ENCODE assay signal across 20 cellular contexts in genomic region chr11:101686514-101686913, GRCh38.
DNase-seq lines count a peak whose midpoint lies in the region; ATAC-seq, FAIRE-seq and TF ChIP-seq lines count a peak whose summit lies in the region.
"Had no signal": no experiment of that assay in that cellular context is flagged by ENCODE, and none has a peak within 500 bp of the region (broad histone marks: within the 10 kb centered on the region; RNA-seq: fewer than 3 reads in every experiment).

No MANE protein-coding gene starts in this region.

- H3K36me3 Mint-ChIP-seq in osteocyte (ENCODE audit: unreplicated experiment): no peaks in the 10 kb centered on the region
- H3K36me3 Mint-ChIP-seq in activated CD8-positive, alpha-beta T cell treated with anti-CD3 and anti-CD28 coated beads, Interleukin-2, amount 10 ng/mL, durations not matched to agents 7 days and 5 days (ENCODE audit: low read depth): no peaks in the 10 kb centered on the region
- H3K36me3 Mint-ChIP-seq: CD8-positive, alpha-beta T cell had no signal

- DNase-seq in EH (ENCODE audit: low read depth) (peak; percentile 91), NCI-H460 (ENCODE audit: extremely low read depth, low read depth) (peak; percentile 12), epithelial cell of esophagus (ENCODE audit: low read depth) (peak; percentile 95), osteocyte (ENCODE audit: extremely low spot score, unreplicated experiment) (no peak), frontal cortex (ENCODE audit: low spot score in 2 of 2) (no peak), NCI-H128 (lab: John Stamatoyannopoulos, UW; ENCODE audit: unreplicated experiment) (no peak)
- DNase-seq in central memory CD4-positive, alpha-beta T cell: no peak
- no peak for DNase-seq in activated CD8-positive, alpha-beta T cell treated with anti-CD3 and anti-CD28 coated beads, Interleukin-2, amount 10 ng/mL, durations not matched to agents 7 days and 5 days
- DNase-seq: activated T-cell treated with anti-CD3 and anti-CD28 coated beads for 4 hours; amygdala; CD8-positive, alpha-beta T cell; H9; KBM-7; kidney; NCI-H2107; stimulated activated CD4-positive, alpha-beta T cell treated with anti-CD3 and anti-CD28 coated beads, Interleukin-12 subunit alpha, Interleukin-12 subunit beta, amount 100 ng/mL, for 4 hours had no signal

- no peak for ATAC-seq in activated CD8-positive, alpha-beta T cell treated with anti-CD3 and anti-CD28 coated beads, Interleukin-2, amount 10 ng/mL, durations not matched to agents 7 days and 5 days
- ATAC-seq: CD8-positive, alpha-beta T cell; Panc1 had no signal

- peak overlapping the region; percentile 73 for H3K27ac Mint-ChIP-seq in osteocyte (ENCODE audit: unreplicated experiment)
- H3K27ac Mint-ChIP-seq in activated CD8-positive, alpha-beta T cell treated with anti-CD3 and anti-CD28 coated beads, Interleukin-2, amount 10 ng/mL, durations not matched to agents 7 days and 5 days: no peak overlapping the region
- H3K27ac Mint-ChIP-seq: CD8-positive, alpha-beta T cell; H9 had no signal

- CTCF ChIA-PET in activated CD8-positive, alpha-beta T cell treated with anti-CD3 and anti-CD28 coated beads, Interleukin-2, amount 10 ng/mL, durations not matched to agents 7 days and 5 days (lab: Charles Lee): no interaction called here

- no peak overlapping the region for H3K4me3 Mint-ChIP-seq in osteocyte (ENCODE audit: unreplicated experiment)
- H3K4me3 Mint-ChIP-seq in activated CD8-positive, alpha-beta T cell treated with anti-CD3 and anti-CD28 coated beads, Interleukin-2, amount 10 ng/mL, durations not matched to agents 7 days and 5 days: no peak overlapping the region
- H3K4me3 Mint-ChIP-seq: CD8-positive, alpha-beta T cell; H9; neural crest cell had no signal

- H3K4me3 ChIP-seq in epithelial cell of esophagus (ENCODE audit: low read length): no peak overlapping the region

- H3K4me1 Mint-ChIP-seq in osteocyte (ENCODE audit: unreplicated experiment): peaks cover 26% of the 10 kb centered on the region
- H3K4me1 Mint-ChIP-seq in activated CD8-positive, alpha-beta T cell treated with anti-CD3 and anti-CD28 coated beads, Interleukin-2, amount 10 ng/mL, durations not matched to agents 7 days and 5 days (ENCODE audit: low read depth): no peaks in the 10 kb centered on the region
- H3K4me1 Mint-ChIP-seq: H9, neural crest cell had no signal

- no peak for TF ChIP-seq CTCF in epithelial cell of esophagus (IDR thresholded peaks at IDR 0.05; ENCODE audit: insufficient read depth, low read depth, low read length, missing control alignments)
- no peak for TF ChIP-seq CTCF in osteocyte (IDR thresholded peaks at IDR 0.05)

- H3K27me3 Mint-ChIP-seq in osteocyte (ENCODE audit: unreplicated experiment): no peaks in the 10 kb centered on the region
- H3K27me3 Mint-ChIP-seq in activated CD8-positive, alpha-beta T cell treated with anti-CD3 and anti-CD28 coated beads, Interleukin-2, amount 10 ng/mL, durations not matched to agents 7 days and 5 days (ENCODE audit: low read depth): no peaks in the 10 kb centered on the region

- POLR2A ChIA-PET in activated CD8-positive, alpha-beta T cell treated with anti-CD3 and anti-CD28 coated beads, Interleukin-2, amount 10 ng/mL, durations not matched to agents 7 days and 5 days (lab: Charles Lee): no interaction called here

- peaks cover 3% of the 10 kb centered on the region for H3K9me3 Mint-ChIP-seq in osteocyte (ENCODE audit: unreplicated experiment)
- no peaks in the 10 kb centered on the region for H3K9me3 Mint-ChIP-seq in activated CD8-positive, alpha-beta T cell treated with anti-CD3 and anti-CD28 coated beads, Interleukin-2, amount 10 ng/mL, durations not matched to agents 7 days and 5 days (ENCODE audit: insufficient read depth)

- no peak for FAIRE-seq in frontal cortex (lab: Jason Lieb, UNC)
- FAIRE-seq: endothelial cell of umbilical vein, kidney, TTC549 had no signal

Comparison
In these comparisons a context has a peak if more than half of its experiments do, and no peak if none do; other contexts are left out.
1. DNase-seq: peak in EH (single experiment), NCI-H460 (single experiment) and epithelial cell of esophagus (single experiment); none in osteocyte (single experiment), central memory CD4-positive, alpha-beta T cell (single experiment), frontal cortex (0 of 2), activated CD8-positive, alpha-beta T cell treated with anti-CD3 and anti-CD28 coated beads, Interleukin-2, amount 10 ng/mL, durations not matched to agents 7 days and 5 days (single experiment) and NCI-H128 (single experiment).